ENCODE assay signal across 1 cellular context in genomic region chr16:46883353-46883689, GRCh38.
TF ChIP-seq lines count a peak whose summit lies in the region.

No MANE protein-coding gene starts in this region.

TF ChIP-seq in GM12878, 131 proteins besides CTCF, POLR2A, EP300 and RAD21:
- TF ChIP-seq ETV6 (conservative IDR thresholded peaks at IDR 0.05 in 1 of 2, IDR thresholded peaks at IDR 0.05 in 1 of 2; ENCODE audit: borderline replicate concordance in 1 of 2, low read depth in 1 of 2) (no peak), E2F4 (IDR thresholded peaks at IDR 0.05; ENCODE audit: low read depth, low read length) (no peak), CBX3 (IDR thresholded peaks at IDR 0.05; ENCODE audit: borderline replicate concordance, low read depth) (no peak), SKIL (IDR thresholded peaks at IDR 0.05; ENCODE audit: low read depth, poor library complexity, severe bottlenecking) (no peak), E2F8 (IDR thresholded peaks at IDR 0.05; ENCODE audit: low read depth, partially characterized antibody) (no peak), GATAD2B (conservative IDR thresholded peaks at IDR 0.05; ENCODE audit: low read depth) (no peak), NR2C2 (IDR thresholded peaks at IDR 0.05; ENCODE audit: borderline replicate concordance, control insufficient read depth, insufficient read length, low read depth) (no peak), ZNF217 (IDR thresholded peaks at IDR 0.05) (no peak), YBX1 (IDR thresholded peaks at IDR 0.05) (no peak), RELB (IDR thresholded peaks at IDR 0.05; ENCODE audit: low read depth) (no peak), CEBPZ (IDR thresholded peaks at IDR 0.05; ENCODE audit: low read depth, low read length) (no peak), ZNF592 (IDR thresholded peaks at IDR 0.05) (no peak), SMC3 (IDR thresholded peaks at IDR 0.05; ENCODE audit: borderline replicate concordance, low read length) (no peak), RB1 (IDR thresholded peaks at IDR 0.05; ENCODE audit: borderline replicate concordance) (no peak), RELA (IDR thresholded peaks at IDR 0.05; ENCODE audit: borderline replicate concordance, partially characterized antibody) (no peak), SUZ12 (IDR thresholded peaks at IDR 0.05; ENCODE audit: unreplicated experiment) (no peak), JUND (IDR thresholded peaks at IDR 0.05; ENCODE audit: low read depth, low read length) (no peak), SREBF1 (IDR thresholded peaks at IDR 0.05; ENCODE audit: low read length) (no peak), NR2F1 (conservative IDR thresholded peaks at IDR 0.05) (no peak)
